30 cellular contexts compared by ENCODE assay signal in the genomic region with DNA sequence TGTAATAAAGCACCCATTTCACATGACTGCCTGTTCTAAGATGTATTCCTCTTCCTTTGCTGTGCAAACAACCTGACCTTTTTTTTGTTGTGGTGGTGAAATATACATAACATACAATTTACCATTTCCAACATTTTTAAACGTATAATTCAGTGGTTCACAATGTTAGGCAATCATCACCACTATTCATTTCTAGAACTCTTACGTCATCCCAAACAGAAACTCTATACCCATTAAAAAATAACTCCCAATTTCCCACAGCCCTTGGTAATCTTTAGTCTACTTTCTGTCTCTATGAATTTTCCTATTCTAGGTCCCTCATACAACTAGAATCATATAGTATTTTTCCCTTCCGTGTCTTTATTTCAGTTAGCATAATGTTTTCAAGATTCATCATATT. TPM values are rescaled to one million over a fixed set of nuclear protein-coding genes. Genes with fewer than 3 reads are reported as not detected.
A peak's percentile ranks its signal among the peaks of the same experiment; 100 is the strongest.
DNase-seq lines count a peak whose midpoint lies in the region; ATAC-seq and TF ChIP-seq lines count a peak whose summit lies in the region.
"Had no signal": no experiment of that assay in that cellular context is flagged by ENCODE, and none has a peak within 500 bp of the region (broad histone marks: within the 10 kb centered on the region; RNA-seq: fewer than 3 reads in every experiment).

No MANE protein-coding gene starts in this region.

- H3K27me3 ChIP-seq in IMR-90 (ENCODE audit: control insufficient read depth, insufficient read depth, low read length), result no peaks in the 10 kb centered on the region
- no peaks in the 10 kb centered on the region for H3K27me3 ChIP-seq in RWPE2 (ENCODE audit: insufficient read depth, poor library complexity, severe bottlenecking)
- H3K27me3 ChIP-seq: colonic mucosa, neural progenitor cell, spleen had no signal

- H3K9me3 ChIP-seq in IMR-90 (ENCODE audit: control insufficient read depth, insufficient read depth, low read length) (no peaks in the 10 kb centered on the region), RWPE2 (ENCODE audit: severe bottlenecking) (no peaks in the 10 kb centered on the region)
- H3K9me3 ChIP-seq: A549, colonic mucosa, spleen had no signal

- H4K91ac ChIP-seq in IMR-90 (ENCODE audit: insufficient read depth, low read depth, low read length), result no peak overlapping the region

- H3K4me1 ChIP-seq in IMR-90 (ENCODE audit: control insufficient read depth, insufficient read depth, low read length) (no peaks in the 10 kb centered on the region), RWPE2 (ENCODE audit: insufficient read depth, poor library complexity, severe bottlenecking) (peaks cover 18% of the 10 kb centered on the region)
- H3K4me1 ChIP-seq: colonic mucosa, left ventricle myocardium inferior, neural progenitor cell, spleen had no signal

- H3K4me2 ChIP-seq in IMR-90 (ENCODE audit: low read depth, low read length), result no peak overlapping the region
- H3K4me2 ChIP-seq: A549, neural progenitor cell, SK-N-SH had no signal

- no peak overlapping the region for H2BK5ac ChIP-seq in IMR-90 (ENCODE audit: low read depth, low read length, poor library complexity, severe bottlenecking)

- no peak overlapping the region for H4K5ac ChIP-seq in IMR-90 (ENCODE audit: low read depth, low read length)

- peak; percentile 11; the same call in 1 of the 2 replicates for ATAC-seq in IMR-90 (ENCODE audit: low read depth)
- ATAC-seq in RWPE2 (ENCODE audit: low read depth), result peak; percentile 57
- ATAC-seq in SK-N-SH treated with all-trans-retinoic acid at 6 μM for 48 hours, result no peak
- ATAC-seq: A549; Right ventricle myocardium inferior; stimulated activated naive CD8-positive, alpha-beta T cell treated with anti-CD3 and anti-CD28 coated beads, Interleukin-15, Interleukin-2, amounts not matched to agents 100 U/mL and 50 U/mL, for 24 hours had no signal

- H3K18ac ChIP-seq in IMR-90 (ENCODE audit: low read depth, low read length), result no peak overlapping the region

- dilution Hi-C loops in IMR-90 (cut with HindIII; ENCODE audit: low sequenced_read_pairs, unreplicated experiment), result no loop called here

- H4K20me1 ChIP-seq in IMR-90 (ENCODE audit: insufficient read depth, low read length), result no peaks in the 10 kb centered on the region

- H2AK5ac ChIP-seq in IMR-90 (ENCODE audit: low read depth, low read length), result no peak overlapping the region

- DNase-seq in AG10803 (ENCODE audit: low read depth) (peak; percentile 11), IMR-90 (peak; percentile 35), RWPE2 (ENCODE audit: low spot score) (no peak), fibroblast of mammary gland (ENCODE audit: low read depth) (peak; percentile 42), UCSD-AML1 (lab: John Stamatoyannopoulos, UW; ENCODE audit: unreplicated experiment) (no peak), cortex of kidney (lab: John Stamatoyannopoulos, UW) (no peak), NOMO-1 (lab: John Stamatoyannopoulos, UW; ENCODE audit: unreplicated experiment in 2 of 2) (no peak)
- DNase-seq: activated CD4-positive, alpha-beta memory T cell treated with anti-CD3 and anti-CD28 coated beads for 36 hours; activated CD4-positive, CD25-positive, alpha-beta regulatory T cell treated with anti-CD3 and anti-CD28 coated beads, Interleukin-2, amount 50 U/mL, for 72 hours; activated CD8-positive, alpha-beta memory T cell treated with anti-CD3 and anti-CD28 coated beads, Interleukin-2, amount 50 U/mL, for 4 hours; activated naive CD4-positive, alpha-beta T cell treated with anti-CD3 and anti-CD28 coated beads, Interleukin-2, amount 50 U/mL, for 16 hours; AML-193; amygdala; CD4-positive, CD25-positive, alpha-beta regulatory T cell; colonic mucosa; effector CD8-positive, alpha-beta T cell; EL; glutamatergic neuron; KG1; left ventricle myocardium inferior; NCI-H146; NCI-H510A; SK-N-SH; spleen; stimulated activated CD4-positive, alpha-beta T cell treated with anti-CD3 and anti-CD28 coated beads, Interleukin-2, amount 100 ng/mL, for 24 hours; stimulated activated naive CD8-positive, alpha-beta T cell treated with anti-CD3 and anti-CD28 coated beads, Interleukin-15, Interleukin-2, amounts not matched to agents 100 U/mL and 50 U/mL, for 24 hours had no signal

- TF ChIP-seq RAD21 in IMR-90 (IDR thresholded peaks at IDR 0.05; ENCODE audit: low read length), result no peak

- intact Hi-C loops in IMR-90 (cut with micrococcal nuclease), result loop anchor here (10.0 kb wide), 1 partner anchor 46 kb away; no protein-coding TSS in a partner anchor

- in situ Hi-C loops in IMR-90 (cut with MboI; ENCODE audit: low sequenced_read_pairs), result loop anchor here (25.0 kb wide), 2 partner anchors 313 to 713 kb away; no protein-coding TSS in a partner anchor

- no peak overlapping the region for H2BK120ac ChIP-seq in IMR-90 (ENCODE audit: low read depth, low read length)

- WGBS in IMR-90 (ENCODE audit: extremely low coverage in 2 of 2, insufficient read length in 1 of 2), 2 experiments, result no CpG with 5 or more reads among the region's 3 CpGs

- H2BK15ac ChIP-seq in IMR-90 (ENCODE audit: low read depth, low read length), result no peak overlapping the region

- CTCF ChIA-PET in IMR-90 (lab: Yijun Ruan, JAX), result no interaction called here

- BruUV-seq in IMR-90 (replicated peaks; lab: Mats Ljungman, UMichigan), result no TSS peak

- H3K14ac ChIP-seq in IMR-90 (replicated peaks; ENCODE audit: low read depth, low read length), result no peak overlapping the region

- no peaks in the 10 kb centered on the region for H3K36me3 ChIP-seq in IMR-90 (ENCODE audit: control insufficient read depth, insufficient read depth, low read length)
- no peaks in the 10 kb centered on the region for H3K36me3 ChIP-seq in RWPE2 (ENCODE audit: low read depth)
- H3K36me3 ChIP-seq: colonic mucosa, left ventricle myocardium inferior, neural progenitor cell, spleen had no signal

- H3K4ac ChIP-seq in IMR-90 (ENCODE audit: low read depth, low read length), result no peak overlapping the region

- H2AK9ac ChIP-seq in IMR-90 (replicated peaks; ENCODE audit: low read depth, low read length, poor library complexity), result no peak overlapping the region

- H4K8ac ChIP-seq in IMR-90 (ENCODE audit: low read depth in 2 of 2, low read length in 2 of 2), result no peak overlapping the region

- no peak overlapping the region for H2AFZ ChIP-seq in IMR-90 (replicated peaks; ENCODE audit: low read length, poor library complexity)
- H2AFZ ChIP-seq: neural progenitor cell had no signal

- H3K9me1 ChIP-seq in IMR-90 (ENCODE audit: insufficient read depth, low read length), result no peaks in the 10 kb centered on the region

- H3K9ac ChIP-seq in IMR-90 (ENCODE audit: low read depth, low read length), result no peak overlapping the region
- H3K9ac ChIP-seq: neural progenitor cell, SK-N-SH had no signal

- H3K4me3 ChIP-seq in AG10803 (ENCODE audit: low read length), result no peak overlapping the region
- H3K4me3 ChIP-seq in IMR-90 (ENCODE audit: insufficient read depth, low read depth, low read length), result no peak overlapping the region
- H3K4me3 ChIP-seq in RWPE2 (ENCODE audit: severe bottlenecking), result no peak overlapping the region
- no peak overlapping the region for H3K4me3 ChIP-seq in fibroblast of mammary gland (ENCODE audit: control insufficient read depth, low read depth, low read length)
- H3K4me3 ChIP-seq: A549, colonic mucosa, left ventricle myocardium inferior, neural progenitor cell, spleen had no signal

- no peak for TF ChIP-seq POLR2A in IMR-90 (IDR thresholded peaks at IDR 0.05; ENCODE audit: low read depth, low read length)

- POLR2A ChIA-PET in IMR-90 (lab: Charles Lee; ENCODE audit: unreplicated experiment), result no interaction called here

- H3K79me1 ChIP-seq in IMR-90 (ENCODE audit: low read depth in 1 of 2, low read length in 2 of 2), result no peaks in the 10 kb centered on the region

- H3K27ac ChIP-seq in IMR-90 (ENCODE audit: insufficient read depth, low read length), result no peak overlapping the region
- peak overlapping the region; percentile 54 for H3K27ac ChIP-seq in RWPE2 (ENCODE audit: poor library complexity, severe bottlenecking)
- H3K27ac ChIP-seq: A549, colonic mucosa, left ventricle myocardium inferior, neural progenitor cell, spleen had no signal

- H2BK20ac ChIP-seq in IMR-90 (ENCODE audit: low read depth, low read length), result no peak overlapping the region

- no peak overlapping the region for H3K23ac ChIP-seq in IMR-90 (ENCODE audit: low read depth, low read length)

- H3K56ac ChIP-seq in IMR-90 (ENCODE audit: extremely low read depth, insufficient read depth, low read length), result no peak overlapping the region

- TF ChIP-seq CTCF in AG10803 (conservative IDR thresholded peaks at IDR 0.05; ENCODE audit: low read length), result no peak
- TF ChIP-seq CTCF in IMR-90 (conservative IDR thresholded peaks at IDR 0.05; ENCODE audit: low read depth, low read length), result no peak
- no peak for TF ChIP-seq CTCF in RWPE2 (IDR thresholded peaks at IDR 0.05; ENCODE audit: poor library complexity, severe bottlenecking)
- no peak for TF ChIP-seq CTCF in fibroblast of mammary gland (conservative IDR thresholded peaks at IDR 0.05; ENCODE audit: control insufficient read depth, insufficient read depth, low read depth, low read length)

TF ChIP-seq in IMR-90, 13 proteins besides CTCF, POLR2A, EP300 and RAD21:
- no peak for TF ChIP-seq SMC3 (IDR thresholded peaks at IDR 0.05; ENCODE audit: low read depth, low read length)
- TF ChIP-seq RCOR1 (IDR thresholded peaks at IDR 0.05; ENCODE audit: insufficient replicate concordance, low read length), result no peak
- no peak for TF ChIP-seq NFE2L2 (IDR thresholded peaks at IDR 0.05; ENCODE audit: low read depth, low read length)
- peak; percentile 72 for TF ChIP-seq CEBPB (IDR thresholded peaks at IDR 0.05; ENCODE audit: low read depth, low read length)
- no peak for TF ChIP-seq BHLHE40 (IDR thresholded peaks at IDR 0.05; ENCODE audit: low read depth, low read length)
- TF ChIP-seq CHD1 (IDR thresholded peaks at IDR 0.05; ENCODE audit: low read depth, low read length), result no peak

TF ChIP-seq in SK-N-SH treated with all-trans-retinoic acid at 6 μM for 48 hours, 23 proteins besides CTCF, POLR2A, EP300 and RAD21:
- TF ChIP-seq ZNF8 (CRISPR knock-in tag; IDR thresholded peaks at IDR 0.05), result no peak
- TF ChIP-seq ZC3H10 (CRISPR knock-in tag; IDR thresholded peaks at IDR 0.05), result no peak
- TF ChIP-seq ZFP30 (CRISPR knock-in tag; IDR thresholded peaks at IDR 0.05), result no peak

RNA-seq across cellular contexts. Expression of a gene that starts 36.7 kb away (rescaled TPM):
- 331 and 449 TPM in 2 replicates for total RNA-seq in IMR-90 (2012; rRNA removed)
- 111 and 136 TPM in 2 replicates for polyA plus RNA-seq in IMR-90 (2012; rRNA removed)
- 23.5 and 27.4 TPM in 2 replicates for polyA plus RNA-seq in IMR-90 (2012; cell fraction: cytosol; rRNA removed)
- polyA plus RNA-seq in IMR-90 (2012; cell fraction: nucleus; rRNA removed; ENCODE audit: low replicate concordance), result 14.3 and 120 TPM in 2 replicates
- total RNA-seq: activated CD4-positive, alpha-beta memory T cell treated with anti-CD3 and anti-CD28 coated beads for 36 hours; CD4-positive, CD25-positive, alpha-beta regulatory T cell had no signal
- polyA plus RNA-seq: CD4-positive, CD25-positive, alpha-beta regulatory T cell had no signal

Comparison
In these comparisons a context has a peak if more than half of its experiments do, and no peak if none do; other contexts are left out.
1. DNase-seq: peak in AG10803 (single experiment), IMR-90 (single experiment) and fibroblast of mammary gland (single experiment); none in RWPE2 (single experiment), UCSD-AML1 (single experiment), cortex of kidney (single experiment) and NOMO-1 (0 of 2).